Comparison of ENCODE assay signal across 21 cellular contexts in genomic region chr5:80933061-80933460, GRCh38. TPM values are rescaled to one million over a fixed set of nuclear protein-coding genes. Genes with fewer than 3 reads are reported as not detected.
DNase-seq lines count a peak whose midpoint lies in the region; ATAC-seq, FAIRE-seq and TF ChIP-seq lines count a peak whose summit lies in the region.
"Had no signal": no experiment of that assay in that cellular context is flagged by ENCODE, and none has a peak within 500 bp of the region (broad histone marks: within the 10 kb centered on the region; RNA-seq: fewer than 3 reads in every experiment).

No MANE protein-coding gene starts in this region.

- no peaks in the 10 kb centered on the region for H3K79me2 ChIP-seq in GM23338 (replicated peaks; ENCODE audit: insufficient read depth)

- H3K4me1 ChIP-seq in GM23338 (ENCODE audit: insufficient read depth): no peaks in the 10 kb centered on the region
- H3K4me1 ChIP-seq in esophagus muscularis mucosa: no peaks in the 10 kb centered on the region
- H3K4me1 ChIP-seq: BLaER1 had no signal

- DNase-seq in AG10803 (ENCODE audit: low read depth) (peak; percentile 19), GM23338 (ENCODE audit: low spot score) (no peak), amniotic epithelial cell (ENCODE audit: low read depth) (peak; percentile 15), esophagus muscularis mucosa (ENCODE audit: extremely low spot score) (peak; percentile 53), SKM-1 treated with dmso at 0.1 percent for 144 hours (lab: John Stamatoyannopoulos, UW; ENCODE audit: unreplicated experiment) (no peak), GM19240 (ENCODE audit: insufficient read length, low spot score) (no peak), RCC 7860 (ENCODE audit: low spot score) (no peak)
- DNase-seq in activated CD4-positive, alpha-beta T cell treated with anti-CD3 and anti-CD28 coated beads for 1 hour: no peak
- DNase-seq: CD4-positive, alpha-beta memory T cell; DMS153; DMS79; HCEC 1CT; KG1 had no signal

- no peaks in the 10 kb centered on the region for H3K27me3 Mint-ChIP-seq in GM23338 (ENCODE audit: insufficient read depth, low read depth, poor library complexity)
- H3K27me3 Mint-ChIP-seq: CD4-positive, alpha-beta memory T cell had no signal

- H3K4me3 ChIP-seq in AG10803 (ENCODE audit: low read length) (no peak overlapping the region), GM23338 (no peak overlapping the region), esophagus muscularis mucosa (no peak overlapping the region)
- H3K4me3 ChIP-seq: A549, BLaER1 had no signal

- WGBS in esophagus muscularis mucosa: 95% methylated on average over 2 of the region's 2 CpGs

- no peak overlapping the region for H3K27ac Mint-ChIP-seq in GM23338
- H3K27ac Mint-ChIP-seq: CD4-positive, alpha-beta memory T cell had no signal

- H3K27me3 ChIP-seq in GM23338 (ENCODE audit: insufficient read depth) (no peaks in the 10 kb centered on the region), esophagus muscularis mucosa (no peaks in the 10 kb centered on the region)
- H3K27me3 ChIP-seq: BLaER1 had no signal

- no peak overlapping the region for H3K4me3 Mint-ChIP-seq in GM23338
- H3K4me3 Mint-ChIP-seq: CD14-positive monocyte; CD4-positive, alpha-beta memory T cell had no signal

- no peak for ATAC-seq in GM23338
- ATAC-seq: A549, HepG2 had no signal

- H3K9me2 ChIP-seq in GM23338 (ENCODE audit: insufficient read depth): no peaks in the 10 kb centered on the region

- no peak for TF ChIP-seq POLR2A in esophagus muscularis mucosa (IDR thresholded peaks at IDR 0.05; ENCODE audit: low read depth)

- intact Hi-C loops in esophagus muscularis mucosa (cut with DNase I): no loop called here

- H3F3A ChIP-seq in GM23338 (replicated peaks; ENCODE audit: low read depth): no peaks in the 10 kb centered on the region

- no peaks in the 10 kb centered on the region for H3K9me3 Mint-ChIP-seq in GM23338
- H3K9me3 Mint-ChIP-seq: CD4-positive, alpha-beta memory T cell had no signal

- H3K4me2 ChIP-seq in GM23338: no peak overlapping the region
- H3K4me2 ChIP-seq: A549, BLaER1 had no signal

- no peaks in the 10 kb centered on the region for H4K20me1 ChIP-seq in GM23338 (replicated peaks; ENCODE audit: insufficient read depth)
- H4K20me1 ChIP-seq: BLaER1 had no signal

- FAIRE-seq in RCC 7860 (lab: Jason Lieb, UNC): no peak
- FAIRE-seq: A549, G401.6, GM12891, H54, HepG2 had no signal

- no peaks in the 10 kb centered on the region for H3K36me3 ChIP-seq in GM23338 (ENCODE audit: insufficient read depth)
- no peaks in the 10 kb centered on the region for H3K36me3 ChIP-seq in esophagus muscularis mucosa
- H3K36me3 ChIP-seq: BLaER1 had no signal

- no peak overlapping the region for H3K27ac ChIP-seq in GM23338 (ENCODE audit: low read depth)
- no peak overlapping the region for H3K27ac ChIP-seq in esophagus muscularis mucosa (replicated peaks in 1 of 4)
- H3K27ac ChIP-seq: 22Rv1, A549, BLaER1 had no signal

- H3K9me3 ChIP-seq in esophagus muscularis mucosa: no peaks in the 10 kb centered on the region
- H3K9me3 ChIP-seq: A549, BLaER1 had no signal

- TF ChIP-seq EP300 in esophagus muscularis mucosa (IDR thresholded peaks at IDR 0.05): no peak

- H3K36me3 Mint-ChIP-seq in GM23338 (ENCODE audit: low read depth): no peaks in the 10 kb centered on the region
- H3K36me3 Mint-ChIP-seq: CD14-positive monocyte; CD4-positive, alpha-beta memory T cell had no signal

- TF ChIP-seq CTCF in AG10803 (conservative IDR thresholded peaks at IDR 0.05; ENCODE audit: low read length) (no peak), GM23338 (conservative IDR thresholded peaks at IDR 0.05; ENCODE audit: low read depth in 2 of 2) (no peak), esophagus muscularis mucosa (IDR thresholded peaks at IDR 0.05) (no peak)

- H3K4me1 Mint-ChIP-seq in GM23338: peaks cover 10% of the 10 kb centered on the region
- H3K4me1 Mint-ChIP-seq: CD14-positive monocyte had no signal

- peak overlapping the region; percentile 31; the same call in 1 of the 2 replicates for H2AFZ ChIP-seq in GM23338

TF ChIP-seq in GM23338, 12 proteins besides CTCF, POLR2A, EP300 and RAD21 (continues in another document):
- TF ChIP-seq, protein P1, sequence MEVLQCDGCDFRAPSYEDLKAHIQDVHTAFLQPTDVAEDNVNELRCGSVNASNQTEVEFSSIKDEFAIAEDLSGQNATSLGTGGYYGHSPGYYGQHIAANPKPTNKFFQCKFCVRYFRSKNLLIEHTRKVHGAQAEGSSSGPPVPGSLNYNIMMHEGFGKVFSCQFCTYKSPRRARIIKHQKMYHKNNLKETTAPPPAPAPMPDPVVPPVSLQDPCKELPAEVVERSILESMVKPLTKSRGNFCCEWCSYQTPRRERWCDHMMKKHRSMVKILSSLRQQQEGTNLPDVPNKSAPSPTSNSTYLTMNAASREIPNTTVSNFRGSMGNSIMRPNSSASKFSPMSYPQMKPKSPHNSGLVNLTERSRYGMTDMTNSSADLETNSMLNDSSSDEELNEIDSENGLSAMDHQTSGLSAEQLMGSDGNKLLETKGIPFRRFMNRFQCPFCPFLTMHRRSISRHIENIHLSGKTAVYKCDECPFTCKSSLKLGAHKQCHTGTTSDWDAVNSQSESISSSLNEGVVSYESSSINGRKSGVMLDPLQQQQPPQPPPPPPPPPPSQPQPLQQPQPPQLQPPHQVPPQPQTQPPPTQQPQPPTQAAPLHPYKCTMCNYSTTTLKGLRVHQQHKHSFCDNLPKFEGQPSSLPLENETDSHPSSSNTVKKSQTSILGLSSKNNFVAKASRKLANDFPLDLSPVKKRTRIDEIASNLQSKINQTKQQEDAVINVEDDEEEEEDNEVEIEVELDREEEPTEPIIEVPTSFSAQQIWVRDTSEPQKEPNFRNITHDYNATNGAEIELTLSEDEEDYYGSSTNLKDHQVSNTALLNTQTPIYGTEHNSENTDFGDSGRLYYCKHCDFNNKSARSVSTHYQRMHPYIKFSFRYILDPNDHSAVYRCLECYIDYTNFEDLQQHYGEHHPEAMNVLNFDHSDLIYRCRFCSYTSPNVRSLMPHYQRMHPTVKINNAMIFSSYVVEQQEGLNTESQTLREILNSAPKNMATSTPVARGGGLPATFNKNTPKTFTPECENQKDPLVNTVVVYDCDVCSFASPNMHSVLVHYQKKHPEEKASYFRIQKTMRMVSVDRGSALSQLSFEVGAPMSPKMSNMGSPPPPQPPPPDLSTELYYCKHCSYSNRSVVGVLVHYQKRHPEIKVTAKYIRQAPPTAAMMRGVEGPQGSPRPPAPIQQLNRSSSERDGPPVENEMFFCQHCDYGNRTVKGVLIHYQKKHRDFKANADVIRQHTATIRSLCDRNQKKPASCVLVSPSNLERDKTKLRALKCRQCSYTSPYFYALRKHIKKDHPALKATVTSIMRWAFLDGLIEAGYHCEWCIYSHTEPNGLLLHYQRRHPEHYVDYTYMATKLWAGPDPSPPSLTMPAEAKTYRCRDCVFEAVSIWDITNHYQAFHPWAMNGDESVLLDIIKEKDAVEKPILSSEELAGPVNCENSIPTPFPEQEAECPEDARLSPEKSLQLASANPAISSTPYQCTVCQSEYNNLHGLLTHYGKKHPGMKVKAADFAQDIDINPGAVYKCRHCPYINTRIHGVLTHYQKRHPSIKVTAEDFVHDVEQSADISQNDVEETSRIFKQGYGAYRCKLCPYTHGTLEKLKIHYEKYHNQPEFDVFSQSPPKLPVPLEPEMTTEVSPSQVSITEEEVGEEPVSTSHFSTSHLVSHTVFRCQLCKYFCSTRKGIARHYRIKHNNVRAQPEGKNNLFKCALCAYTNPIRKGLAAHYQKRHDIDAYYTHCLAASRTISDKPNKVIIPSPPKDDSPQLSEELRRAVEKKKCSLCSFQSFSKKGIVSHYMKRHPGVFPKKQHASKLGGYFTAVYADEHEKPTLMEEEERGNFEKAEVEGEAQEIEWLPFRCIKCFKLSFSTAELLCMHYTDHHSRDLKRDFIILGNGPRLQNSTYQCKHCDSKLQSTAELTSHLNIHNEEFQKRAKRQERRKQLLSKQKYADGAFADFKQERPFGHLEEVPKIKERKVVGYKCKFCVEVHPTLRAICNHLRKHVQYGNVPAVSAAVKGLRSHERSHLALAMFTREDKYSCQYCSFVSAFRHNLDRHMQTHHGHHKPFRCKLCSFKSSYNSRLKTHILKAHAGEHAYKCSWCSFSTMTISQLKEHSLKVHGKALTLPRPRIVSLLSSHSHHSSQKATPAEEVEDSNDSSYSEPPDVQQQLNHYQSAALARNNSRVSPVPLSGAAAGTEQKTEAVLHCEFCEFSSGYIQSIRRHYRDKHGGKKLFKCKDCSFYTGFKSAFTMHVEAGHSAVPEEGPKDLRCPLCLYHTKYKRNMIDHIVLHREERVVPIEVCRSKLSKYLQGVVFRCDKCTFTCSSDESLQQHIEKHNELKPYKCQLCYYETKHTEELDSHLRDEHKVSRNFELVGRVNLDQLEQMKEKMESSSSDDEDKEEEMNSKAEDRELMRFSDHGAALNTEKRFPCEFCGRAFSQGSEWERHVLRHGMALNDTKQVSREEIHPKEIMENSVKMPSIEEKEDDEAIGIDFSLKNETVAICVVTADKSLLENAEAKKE (CRISPR knock-in tag; IDR thresholded peaks at IDR 0.05): no peak
- TF ChIP-seq JUNB (IDR thresholded peaks at IDR 0.05; ENCODE audit: unreplicated experiment): no peak
- no peak for TF ChIP-seq CREB1 (CRISPR knock-in tag; IDR thresholded peaks at IDR 0.05; ENCODE audit: low read depth)
- TF ChIP-seq, protein P2, sequence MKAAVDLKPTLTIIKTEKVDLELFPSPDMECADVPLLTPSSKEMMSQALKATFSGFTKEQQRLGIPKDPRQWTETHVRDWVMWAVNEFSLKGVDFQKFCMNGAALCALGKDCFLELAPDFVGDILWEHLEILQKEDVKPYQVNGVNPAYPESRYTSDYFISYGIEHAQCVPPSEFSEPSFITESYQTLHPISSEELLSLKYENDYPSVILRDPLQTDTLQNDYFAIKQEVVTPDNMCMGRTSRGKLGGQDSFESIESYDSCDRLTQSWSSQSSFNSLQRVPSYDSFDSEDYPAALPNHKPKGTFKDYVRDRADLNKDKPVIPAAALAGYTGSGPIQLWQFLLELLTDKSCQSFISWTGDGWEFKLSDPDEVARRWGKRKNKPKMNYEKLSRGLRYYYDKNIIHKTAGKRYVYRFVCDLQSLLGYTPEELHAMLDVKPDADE (IDR thresholded peaks at IDR 0.05): no peak

RNA-seq across cellular contexts. Expression of gene RASGRF2, which starts 27.1 kb away (rescaled TPM):
- total RNA-seq in GM23338 (2014; rRNA removed; shearing (Covaris generic)): 15.0 and 19.2 TPM in 2 replicates
- 4.3 and 5.0 TPM in 2 replicates for polyA plus RNA-seq in GM23338 (2016; fragmentation: Nextera tagmentation; extraction: Ambion mirVana)
- total RNA-seq in esophagus muscularis mucosa: 1 to 10 TPM; 4.2 to 7.6 (median 5.9) TPM

Comparison
In these comparisons a context has a peak if more than half of its experiments do, and no peak if none do; other contexts are left out.
1. DNase-seq: peak in AG10803 (single experiment), amniotic epithelial cell (single experiment) and esophagus muscularis mucosa (single experiment); none in GM23338 (single experiment), SKM-1 treated with dmso at 0.1 percent for 144 hours (single experiment), GM19240 (single experiment), RCC 7860 (single experiment) and activated CD4-positive, alpha-beta T cell treated with anti-CD3 and anti-CD28 coated beads for 1 hour (single experiment).